Comparison of ENCODE assay signal across 1 cellular context in the genomic region with DNA sequence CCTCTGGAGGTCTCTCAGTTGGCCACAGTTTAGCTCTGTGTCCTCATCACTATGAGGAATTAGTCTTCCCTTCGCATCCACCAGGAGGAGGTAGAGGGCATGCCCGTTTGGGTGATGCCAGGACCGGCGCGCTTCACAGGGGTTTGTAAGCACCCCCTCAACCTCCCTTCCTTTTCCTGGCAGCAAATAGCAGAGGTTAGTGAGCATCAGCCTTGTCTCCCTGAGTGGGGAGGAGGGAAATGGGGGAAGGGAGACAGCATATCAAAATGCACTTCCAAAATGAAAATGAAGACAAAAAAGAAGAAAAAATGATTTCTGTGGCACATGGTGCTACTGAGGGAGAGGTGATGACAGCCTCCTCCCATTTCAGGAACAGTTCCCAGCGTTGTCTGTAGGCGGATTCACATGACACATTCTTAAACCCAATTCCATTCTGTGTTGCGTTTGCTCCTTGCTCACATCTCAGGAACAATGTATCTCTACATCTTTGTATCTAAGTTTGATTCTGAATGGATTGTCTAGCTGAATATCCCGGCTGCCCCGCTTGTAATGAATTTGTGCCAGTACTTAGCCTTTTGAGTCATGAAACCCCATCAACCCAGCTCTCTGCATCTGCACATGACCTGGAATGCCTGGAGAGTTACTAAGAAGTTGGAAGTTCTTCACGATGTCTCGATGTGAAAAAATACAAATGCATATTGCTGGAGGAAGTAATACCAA.
TF ChIP-seq lines count a peak whose summit lies in the region.

No MANE protein-coding gene starts in this region.

TF ChIP-seq in HepG2, 621 proteins besides CTCF, POLR2A, EP300 and RAD21 (continued from another document):
- TF ChIP-seq, protein P1, sequence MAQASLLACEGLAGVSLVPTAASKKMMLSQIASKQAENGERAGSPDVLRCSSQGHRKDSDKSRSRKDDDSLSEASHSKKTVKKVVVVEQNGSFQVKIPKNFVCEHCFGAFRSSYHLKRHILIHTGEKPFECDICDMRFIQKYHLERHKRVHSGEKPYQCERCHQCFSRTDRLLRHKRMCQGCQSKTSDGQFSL (CRISPR knock-in tag; IDR thresholded peaks at IDR 0.05), result peak; percentile 46; the same call in 1 of the 2 replicates
- TF ChIP-seq, protein P2, sequence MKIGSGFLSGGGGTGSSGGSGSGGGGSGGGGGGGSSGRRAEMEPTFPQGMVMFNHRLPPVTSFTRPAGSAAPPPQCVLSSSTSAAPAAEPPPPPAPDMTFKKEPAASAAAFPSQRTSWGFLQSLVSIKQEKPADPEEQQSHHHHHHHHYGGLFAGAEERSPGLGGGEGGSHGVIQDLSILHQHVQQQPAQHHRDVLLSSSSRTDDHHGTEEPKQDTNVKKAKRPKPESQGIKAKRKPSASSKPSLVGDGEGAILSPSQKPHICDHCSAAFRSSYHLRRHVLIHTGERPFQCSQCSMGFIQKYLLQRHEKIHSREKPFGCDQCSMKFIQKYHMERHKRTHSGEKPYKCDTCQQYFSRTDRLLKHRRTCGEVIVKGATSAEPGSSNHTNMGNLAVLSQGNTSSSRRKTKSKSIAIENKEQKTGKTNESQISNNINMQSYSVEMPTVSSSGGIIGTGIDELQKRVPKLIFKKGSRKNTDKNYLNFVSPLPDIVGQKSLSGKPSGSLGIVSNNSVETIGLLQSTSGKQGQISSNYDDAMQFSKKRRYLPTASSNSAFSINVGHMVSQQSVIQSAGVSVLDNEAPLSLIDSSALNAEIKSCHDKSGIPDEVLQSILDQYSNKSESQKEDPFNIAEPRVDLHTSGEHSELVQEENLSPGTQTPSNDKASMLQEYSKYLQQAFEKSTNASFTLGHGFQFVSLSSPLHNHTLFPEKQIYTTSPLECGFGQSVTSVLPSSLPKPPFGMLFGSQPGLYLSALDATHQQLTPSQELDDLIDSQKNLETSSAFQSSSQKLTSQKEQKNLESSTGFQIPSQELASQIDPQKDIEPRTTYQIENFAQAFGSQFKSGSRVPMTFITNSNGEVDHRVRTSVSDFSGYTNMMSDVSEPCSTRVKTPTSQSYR (CRISPR knock-in tag; IDR thresholded peaks at IDR 0.05; ENCODE audit: borderline replicate concordance), result no peak
- TF ChIP-seq SMC3 (IDR thresholded peaks at IDR 0.05; ENCODE audit: low read length) (peak; percentile 90), NR3C1 (CRISPR knock-in tag; IDR thresholded peaks at IDR 0.05) (no peak), RXRB (CRISPR knock-in tag; IDR thresholded peaks at IDR 0.05; ENCODE audit: borderline replicate concordance) (peak; percentile 29; the same call in 1 of the 2 replicates), THYN1 (CRISPR knock-in tag; IDR thresholded peaks at IDR 0.05; ENCODE audit: borderline replicate concordance, low read depth) (no peak), STAG1 (CRISPR knock-in tag; IDR thresholded peaks at IDR 0.05) (peak; percentile 74), ZNF331 (CRISPR knock-in tag; IDR thresholded peaks at IDR 0.05) (0 out of 2 replicates have a peak, but pooled peaks have one; percentile 30), THAP11 (CRISPR knock-in tag; IDR thresholded peaks at IDR 0.05) (0 out of 2 replicates have a peak, but pooled peaks have one; percentile 25), ARHGAP35 (CRISPR knock-in tag; IDR thresholded peaks at IDR 0.05; ENCODE audit: borderline replicate concordance) (no peak), SAP130 (CRISPR knock-in tag; IDR thresholded peaks at IDR 0.05; ENCODE audit: low read depth) (peak; percentile 56), HDAC2 (CRISPR knock-in tag; IDR thresholded peaks at IDR 0.05) (peak; percentile 33; the same call in 1 of the 2 replicates), PRMT3 (CRISPR knock-in tag; IDR thresholded peaks at IDR 0.05; ENCODE audit: borderline replicate concordance, low read depth) (no peak), SALL1 (CRISPR knock-in tag; IDR thresholded peaks at IDR 0.05) (peak; percentile 40; the same call in 1 of the 2 replicates), MYC (CRISPR knock-in tag; IDR thresholded peaks at IDR 0.05; ENCODE audit: borderline replicate concordance) (peak; percentile 17; the same call in 1 of the 2 replicates)
- TF ChIP-seq, protein P3, sequence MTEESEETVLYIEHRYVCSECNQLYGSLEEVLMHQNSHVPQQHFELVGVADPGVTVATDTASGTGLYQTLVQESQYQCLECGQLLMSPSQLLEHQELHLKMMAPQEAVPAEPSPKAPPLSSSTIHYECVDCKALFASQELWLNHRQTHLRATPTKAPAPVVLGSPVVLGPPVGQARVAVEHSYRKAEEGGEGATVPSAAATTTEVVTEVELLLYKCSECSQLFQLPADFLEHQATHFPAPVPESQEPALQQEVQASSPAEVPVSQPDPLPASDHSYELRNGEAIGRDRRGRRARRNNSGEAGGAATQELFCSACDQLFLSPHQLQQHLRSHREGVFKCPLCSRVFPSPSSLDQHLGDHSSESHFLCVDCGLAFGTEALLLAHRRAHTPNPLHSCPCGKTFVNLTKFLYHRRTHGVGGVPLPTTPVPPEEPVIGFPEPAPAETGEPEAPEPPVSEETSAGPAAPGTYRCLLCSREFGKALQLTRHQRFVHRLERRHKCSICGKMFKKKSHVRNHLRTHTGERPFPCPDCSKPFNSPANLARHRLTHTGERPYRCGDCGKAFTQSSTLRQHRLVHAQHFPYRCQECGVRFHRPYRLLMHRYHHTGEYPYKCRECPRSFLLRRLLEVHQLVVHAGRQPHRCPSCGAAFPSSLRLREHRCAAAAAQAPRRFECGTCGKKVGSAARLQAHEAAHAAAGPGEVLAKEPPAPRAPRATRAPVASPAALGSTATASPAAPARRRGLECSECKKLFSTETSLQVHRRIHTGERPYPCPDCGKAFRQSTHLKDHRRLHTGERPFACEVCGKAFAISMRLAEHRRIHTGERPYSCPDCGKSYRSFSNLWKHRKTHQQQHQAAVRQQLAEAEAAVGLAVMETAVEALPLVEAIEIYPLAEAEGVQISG (CRISPR knock-in tag; IDR thresholded peaks at IDR 0.05), result peak; percentile 84
- TF ChIP-seq, protein P4, sequence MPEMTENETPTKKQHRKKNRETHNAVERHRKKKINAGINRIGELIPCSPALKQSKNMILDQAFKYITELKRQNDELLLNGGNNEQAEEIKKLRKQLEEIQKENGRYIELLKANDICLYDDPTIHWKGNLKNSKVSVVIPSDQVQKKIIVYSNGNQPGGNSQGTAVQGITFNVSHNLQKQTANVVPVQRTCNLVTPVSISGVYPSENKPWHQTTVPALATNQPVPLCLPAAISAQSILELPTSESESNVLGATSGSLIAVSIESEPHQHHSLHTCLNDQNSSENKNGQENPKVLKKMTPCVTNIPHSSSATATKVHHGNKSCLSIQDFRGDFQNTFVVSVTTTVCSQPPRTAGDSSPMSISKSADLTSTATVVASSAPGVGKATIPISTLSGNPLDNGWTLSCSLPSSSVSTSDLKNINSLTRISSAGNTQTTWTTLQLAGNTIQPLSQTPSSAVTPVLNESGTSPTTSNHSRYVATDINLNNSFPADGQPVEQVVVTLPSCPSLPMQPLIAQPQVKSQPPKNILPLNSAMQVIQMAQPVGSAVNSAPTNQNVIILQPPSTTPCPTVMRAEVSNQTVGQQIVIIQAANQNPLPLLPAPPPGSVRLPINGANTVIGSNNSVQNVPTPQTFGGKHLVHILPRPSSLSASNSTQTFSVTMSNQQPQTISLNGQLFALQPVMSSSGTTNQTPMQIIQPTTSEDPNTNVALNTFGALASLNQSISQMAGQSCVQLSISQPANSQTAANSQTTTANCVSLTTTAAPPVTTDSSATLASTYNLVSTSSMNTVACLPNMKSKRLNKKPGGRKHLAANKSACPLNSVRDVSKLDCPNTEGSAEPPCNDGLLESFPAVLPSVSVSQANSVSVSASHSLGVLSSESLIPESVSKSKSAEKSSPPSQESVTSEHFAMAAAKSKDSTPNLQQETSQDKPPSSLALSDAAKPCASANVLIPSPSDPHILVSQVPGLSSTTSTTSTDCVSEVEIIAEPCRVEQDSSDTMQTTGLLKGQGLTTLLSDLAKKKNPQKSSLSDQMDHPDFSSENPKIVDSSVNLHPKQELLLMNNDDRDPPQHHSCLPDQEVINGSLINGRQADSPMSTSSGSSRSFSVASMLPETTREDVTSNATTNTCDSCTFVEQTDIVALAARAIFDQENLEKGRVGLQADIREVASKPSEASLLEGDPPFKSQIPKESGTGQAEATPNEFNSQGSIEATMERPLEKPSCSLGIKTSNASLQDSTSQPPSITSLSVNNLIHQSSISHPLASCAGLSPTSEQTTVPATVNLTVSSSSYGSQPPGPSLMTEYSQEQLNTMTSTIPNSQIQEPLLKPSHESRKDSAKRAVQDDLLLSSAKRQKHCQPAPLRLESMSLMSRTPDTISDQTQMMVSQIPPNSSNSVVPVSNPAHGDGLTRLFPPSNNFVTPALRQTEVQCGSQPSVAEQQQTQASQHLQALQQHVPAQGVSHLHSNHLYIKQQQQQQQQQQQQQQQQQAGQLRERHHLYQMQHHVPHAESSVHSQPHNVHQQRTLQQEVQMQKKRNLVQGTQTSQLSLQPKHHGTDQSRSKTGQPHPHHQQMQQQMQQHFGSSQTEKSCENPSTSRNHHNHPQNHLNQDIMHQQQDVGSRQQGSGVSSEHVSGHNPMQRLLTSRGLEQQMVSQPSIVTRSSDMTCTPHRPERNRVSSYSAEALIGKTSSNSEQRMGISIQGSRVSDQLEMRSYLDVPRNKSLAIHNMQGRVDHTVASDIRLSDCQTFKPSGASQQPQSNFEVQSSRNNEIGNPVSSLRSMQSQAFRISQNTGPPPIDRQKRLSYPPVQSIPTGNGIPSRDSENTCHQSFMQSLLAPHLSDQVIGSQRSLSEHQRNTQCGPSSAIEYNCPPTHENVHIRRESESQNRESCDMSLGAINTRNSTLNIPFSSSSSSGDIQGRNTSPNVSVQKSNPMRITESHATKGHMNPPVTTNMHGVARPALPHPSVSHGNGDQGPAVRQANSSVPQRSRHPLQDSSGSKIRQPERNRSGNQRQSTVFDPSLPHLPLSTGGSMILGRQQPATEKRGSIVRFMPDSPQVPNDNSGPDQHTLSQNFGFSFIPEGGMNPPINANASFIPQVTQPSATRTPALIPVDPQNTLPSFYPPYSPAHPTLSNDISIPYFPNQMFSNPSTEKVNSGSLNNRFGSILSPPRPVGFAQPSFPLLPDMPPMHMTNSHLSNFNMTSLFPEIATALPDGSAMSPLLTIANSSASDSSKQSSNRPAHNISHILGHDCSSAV (CRISPR knock-in tag; IDR thresholded peaks at IDR 0.05; ENCODE audit: borderline replicate concordance), result no peak
- TF ChIP-seq, protein P5, sequence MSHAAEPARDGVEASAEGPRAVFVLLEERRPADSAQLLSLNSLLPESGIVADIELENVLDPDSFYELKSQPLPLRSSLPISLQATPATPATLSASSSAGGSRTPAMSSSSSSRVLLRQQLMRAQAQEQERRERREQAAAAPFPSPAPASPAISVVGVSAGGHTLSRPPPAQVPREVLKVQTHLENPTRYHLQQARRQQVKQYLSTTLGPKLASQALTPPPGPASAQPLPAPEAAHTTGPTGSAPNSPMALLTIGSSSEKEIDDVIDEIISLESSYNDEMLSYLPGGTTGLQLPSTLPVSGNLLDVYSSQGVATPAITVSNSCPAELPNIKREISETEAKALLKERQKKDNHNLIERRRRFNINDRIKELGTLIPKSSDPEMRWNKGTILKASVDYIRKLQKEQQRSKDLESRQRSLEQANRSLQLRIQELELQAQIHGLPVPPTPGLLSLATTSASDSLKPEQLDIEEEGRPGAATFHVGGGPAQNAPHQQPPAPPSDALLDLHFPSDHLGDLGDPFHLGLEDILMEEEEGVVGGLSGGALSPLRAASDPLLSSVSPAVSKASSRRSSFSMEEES (CRISPR knock-in tag; IDR thresholded peaks at IDR 0.05), result 0 out of 2 replicates have a peak, but pooled peaks have one; percentile 19
TF ChIP-seq in HepG2: peak in this region for 36.
